Comparison of ENCODE assay signal across 24 cellular contexts in the genomic region with DNA sequence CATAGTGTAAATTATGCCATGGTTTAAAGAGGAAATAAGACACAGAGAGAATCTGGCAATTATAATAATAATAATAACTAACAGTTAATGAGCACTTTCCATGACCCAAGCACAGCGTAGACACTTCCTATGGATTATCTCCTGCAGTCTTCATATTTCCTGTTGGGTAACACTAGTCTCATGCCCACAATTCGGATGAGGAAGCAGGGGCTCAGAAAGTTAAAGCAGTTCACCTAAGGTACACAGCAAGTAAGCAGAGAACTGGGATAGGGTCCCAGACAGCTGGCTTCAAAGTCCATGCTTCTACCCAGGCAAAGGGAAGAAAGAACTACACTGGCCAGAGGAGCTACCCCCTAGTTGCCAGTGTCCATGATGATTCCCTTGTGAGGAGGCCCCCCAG. TPM values are rescaled to one million over a fixed set of nuclear protein-coding genes. Genes with fewer than 3 reads are reported as not detected.
DNase-seq lines count a peak whose midpoint lies in the region; ATAC-seq and TF ChIP-seq lines count a peak whose summit lies in the region.
"Had no signal": no experiment of that assay in that cellular context is flagged by ENCODE, and none has a peak within 500 bp of the region (broad histone marks: within the 10 kb centered on the region; RNA-seq: fewer than 3 reads in every experiment).

No MANE protein-coding gene starts in this region.

- H3K27me3 Mint-ChIP-seq in CD8-positive, alpha-beta memory T cell: peaks cover 5 to 8% of the 10 kb centered on the region in 2 donors
- H3K27me3 Mint-ChIP-seq in CD4-positive, alpha-beta T cell: peaks cover 18% of the 10 kb centered on the region
- H3K27me3 Mint-ChIP-seq: activated CD4-positive, alpha-beta T cell treated with anti-CD3 and anti-CD28 coated beads, Interleukin-2, amount 10 ng/mL, durations not matched to agents 7 days and 5 days had no signal

- CTCF ChIA-PET in CD8-positive, alpha-beta memory T cell (lab: Charles Lee): no interaction called here
- CTCF ChIA-PET in CD4-positive, alpha-beta T cell (lab: Charles Lee): no interaction called here

- DNase-seq in Right ventricle myocardium superior: no peak
- no peak for DNase-seq in right atrium auricular region (ENCODE audit: low spot score)
- DNase-seq in SKM-1 treated with dmso at 0.1 percent for 144 hours (lab: John Stamatoyannopoulos, UW; ENCODE audit: unreplicated experiment): peak; percentile 81
- DNase-seq in left lobe of liver (ENCODE audit: low spot score): no peak
- no peak for DNase-seq in CD8-positive, alpha-beta memory T cell
- DNase-seq in stimulated activated naive CD4-positive, alpha-beta T cell treated with Interleukin-2 at 50 U/mL for 16 hours (lab: John Stamatoyannopoulos, UW): no peak
- no peak for DNase-seq in CD4-positive, alpha-beta T cell
- DNase-seq: activated CD4-positive, alpha-beta T cell treated with anti-CD3 and anti-CD28 coated beads, Interleukin-2, amount 10 ng/mL, durations not matched to agents 7 days and 5 days; activated CD8-positive, alpha-beta memory T cell treated with anti-CD3 and anti-CD28 coated beads, Interleukin-2, amount 50 U/mL, for 4 hours; activated naive CD8-positive, alpha-beta T cell treated with anti-CD3 and anti-CD28 coated beads, Interleukin-2, amount 50 U/mL, for 24 hours; brain microvascular endothelial cell; CD4-positive, alpha-beta memory T cell; DMS53; foreskin keratinocyte; midbrain; NCI-H510A treated with DMSO at 0.1 percent for 48 hours; stimulated activated CD8-positive, alpha-beta memory T cell treated with anti-CD3 and anti-CD28 coated beads, Interleukin-4, amount 100 ng/mL, for 48 hours; SW 1271 had no signal

- intact Hi-C loops in Right ventricle myocardium superior (cut with DNase I): no loop called here
- intact Hi-C loops in CD4-positive, alpha-beta T cell (cut with DNase I, micrococcal nuclease): no loop called here

- no peaks in the 10 kb centered on the region for H3K9me3 ChIP-seq in right atrium auricular region
- H3K9me3 ChIP-seq in CD8-positive, alpha-beta memory T cell (ENCODE audit: low read length): no peaks in the 10 kb centered on the region
- no peaks in the 10 kb centered on the region for H3K9me3 ChIP-seq in CD4-positive, alpha-beta T cell (ENCODE audit: control insufficient read depth, low read length)
- H3K9me3 ChIP-seq: prostate gland had no signal

- POLR2A ChIA-PET in CD8-positive, alpha-beta memory T cell (lab: Charles Lee): no interaction called here
- POLR2A ChIA-PET in CD4-positive, alpha-beta T cell (lab: Charles Lee): no interaction called here

- H3K27me3 ChIP-seq in right atrium auricular region: no peaks in the 10 kb centered on the region
- no peaks in the 10 kb centered on the region for H3K27me3 ChIP-seq in CD8-positive, alpha-beta memory T cell (ENCODE audit: insufficient read depth, low read length, poor library complexity, severe bottlenecking)
- no peaks in the 10 kb centered on the region for H3K27me3 ChIP-seq in CD4-positive, alpha-beta T cell (ENCODE audit: control insufficient read depth, insufficient read depth, low read length)
- H3K27me3 ChIP-seq: brain microvascular endothelial cell, foreskin keratinocyte had no signal

- ATAC-seq in Right ventricle myocardium superior (ENCODE audit: poor library complexity) (peak; percentile 53), left lobe of liver (peak; percentile 53), HG02840 (IDR thresholded peaks at IDR 0.05; ENCODE audit: low FRiP score, unreplicated experiment) (no peak)
- ATAC-seq in CD4-positive, alpha-beta T cell (ENCODE audit: poor library complexity): no peak
- ATAC-seq: activated naive CD8-positive, alpha-beta T cell treated with anti-CD3 and anti-CD28 coated beads, Interleukin-2, amount 50 U/mL, for 24 hours; foreskin keratinocyte had no signal

- peaks cover 0 to 4% (median 0%) of the 10 kb centered on the region in 5 donors for H3K9me3 Mint-ChIP-seq in CD8-positive, alpha-beta memory T cell
- no peaks in the 10 kb centered on the region for H3K9me3 Mint-ChIP-seq in CD4-positive, alpha-beta T cell
- H3K9me3 Mint-ChIP-seq: activated CD4-positive, alpha-beta T cell treated with anti-CD3 and anti-CD28 coated beads, Interleukin-2, amount 10 ng/mL, durations not matched to agents 7 days and 5 days; activated naive CD8-positive, alpha-beta T cell treated with anti-CD3 and anti-CD28 coated beads, Interleukin-2, amount 50 U/mL, for 24 hours had no signal

- no peak for TF ChIP-seq CTCF in right atrium auricular region (IDR thresholded peaks at IDR 0.05)
- TF ChIP-seq CTCF in CD4-positive, alpha-beta T cell (IDR thresholded peaks at IDR 0.05): no peak

- H3K36me3 Mint-ChIP-seq in CD8-positive, alpha-beta memory T cell: no peaks in the 10 kb centered on the region
- no peaks in the 10 kb centered on the region for H3K36me3 Mint-ChIP-seq in CD4-positive, alpha-beta T cell (ENCODE audit: low read depth)
- H3K36me3 Mint-ChIP-seq: CD4-positive, alpha-beta memory T cell had no signal

- peaks cover 0 to 7% of the 10 kb centered on the region in 2 donors for H3K4me1 ChIP-seq in right atrium auricular region
- no peaks in the 10 kb centered on the region for H3K4me1 ChIP-seq in CD8-positive, alpha-beta memory T cell (ENCODE audit: insufficient read depth, low read length)
- H3K4me1 ChIP-seq: prostate gland had no signal

- no peak overlapping the region for H3K4me3 ChIP-seq in right atrium auricular region
- H3K4me3 ChIP-seq in CD8-positive, alpha-beta memory T cell (ENCODE audit: low read length): no peak overlapping the region
- H3K4me3 ChIP-seq: coronary artery, prostate gland had no signal

- no peak overlapping the region for H3K4me3 Mint-ChIP-seq in CD8-positive, alpha-beta memory T cell
- H3K4me3 Mint-ChIP-seq in CD4-positive, alpha-beta T cell: no peak overlapping the region
- H3K4me3 Mint-ChIP-seq: activated CD4-positive, alpha-beta T cell treated with anti-CD3 and anti-CD28 coated beads, Interleukin-2, amount 10 ng/mL, durations not matched to agents 7 days and 5 days; activated naive CD8-positive, alpha-beta T cell treated with anti-CD3 and anti-CD28 coated beads, Interleukin-2, amount 50 U/mL, for 24 hours; CD4-positive, alpha-beta memory T cell had no signal

- H3K4me1 Mint-ChIP-seq in CD8-positive, alpha-beta memory T cell: no peaks in the 10 kb centered on the region
- no peaks in the 10 kb centered on the region for H3K4me1 Mint-ChIP-seq in CD4-positive, alpha-beta T cell (ENCODE audit: low read depth)
- H3K4me1 Mint-ChIP-seq: activated CD4-positive, alpha-beta T cell treated with anti-CD3 and anti-CD28 coated beads, Interleukin-2, amount 10 ng/mL, durations not matched to agents 7 days and 5 days; activated naive CD8-positive, alpha-beta T cell treated with anti-CD3 and anti-CD28 coated beads, Interleukin-2, amount 50 U/mL, for 24 hours; CD4-positive, alpha-beta memory T cell had no signal

- H3K27ac Mint-ChIP-seq in CD8-positive, alpha-beta memory T cell: no peak overlapping the region
- H3K27ac Mint-ChIP-seq in CD4-positive, alpha-beta T cell: no peak overlapping the region
- H3K27ac Mint-ChIP-seq: activated CD4-positive, alpha-beta T cell treated with anti-CD3 and anti-CD28 coated beads, Interleukin-2, amount 10 ng/mL, durations not matched to agents 7 days and 5 days; activated naive CD8-positive, alpha-beta T cell treated with anti-CD3 and anti-CD28 coated beads, Interleukin-2, amount 50 U/mL, for 24 hours; CD4-positive, alpha-beta memory T cell had no signal

- H3K36me3 ChIP-seq in right atrium auricular region: no peaks in the 10 kb centered on the region
- H3K36me3 ChIP-seq in CD8-positive, alpha-beta memory T cell (ENCODE audit: insufficient read depth, low read length): no peaks in the 10 kb centered on the region
- H3K36me3 ChIP-seq: brain microvascular endothelial cell, prostate gland had no signal

- H3K27ac ChIP-seq in right atrium auricular region: no peak overlapping the region
- H3K27ac ChIP-seq in CD8-positive, alpha-beta memory T cell (ENCODE audit: low read depth, low read length): no peak overlapping the region
- H3K27ac ChIP-seq in CD4-positive, alpha-beta T cell (ENCODE audit: low read depth, low read length): no peak overlapping the region
- H3K27ac ChIP-seq: brain microvascular endothelial cell, foreskin keratinocyte, KMS-11, prostate gland had no signal

RNA-seq across cellular contexts. Expression of a gene that starts 27.9 kb away (rescaled TPM):
- total RNA-seq in Right ventricle myocardium superior (49.9 TPM), right atrium auricular region (10 to 100 TPM; 30.4 to 65.0 TPM), left lobe of liver (49.3 TPM)
- total RNA-seq in CD8-positive, alpha-beta memory T cell: 1 to 10 TPM; 8.8 to 9.2 TPM
- 4.9 TPM for polyA plus RNA-seq in CD8-positive, alpha-beta memory T cell
- total RNA-seq in CD4-positive, alpha-beta T cell: 1 to 10 TPM; 4.8 to 5.9 TPM

RNA-seq across cellular contexts. Expression of a gene that starts 46.2 kb away (rescaled TPM):
- total RNA-seq in Right ventricle myocardium superior (not detected), right atrium auricular region (not detected), left lobe of liver (6.5 TPM)
- total RNA-seq in CD8-positive, alpha-beta memory T cell: not detected
- polyA plus RNA-seq in CD8-positive, alpha-beta memory T cell: not detected
- not detected for total RNA-seq in CD4-positive, alpha-beta T cell
- total RNA-seq: activated CD4-positive, alpha-beta T cell treated with anti-CD3 and anti-CD28 coated beads, Interleukin-2, amount 10 ng/mL, durations not matched to agents 7 days and 5 days; CD4-positive, alpha-beta memory T cell; foreskin keratinocyte; prostate gland; subcutaneous adipose tissue had no signal
- polyA plus RNA-seq: CD4-positive, alpha-beta memory T cell; foreskin keratinocyte; neural cell had no signal

Comparison
In these comparisons a context has a peak if more than half of its experiments do, and no peak if none do; other contexts are left out.
1. ATAC-seq: peak in Right ventricle myocardium superior (single experiment) and left lobe of liver (single experiment); none in HG02840 (single experiment) and CD4-positive, alpha-beta T cell (single experiment).